In the genomic region with DNA sequence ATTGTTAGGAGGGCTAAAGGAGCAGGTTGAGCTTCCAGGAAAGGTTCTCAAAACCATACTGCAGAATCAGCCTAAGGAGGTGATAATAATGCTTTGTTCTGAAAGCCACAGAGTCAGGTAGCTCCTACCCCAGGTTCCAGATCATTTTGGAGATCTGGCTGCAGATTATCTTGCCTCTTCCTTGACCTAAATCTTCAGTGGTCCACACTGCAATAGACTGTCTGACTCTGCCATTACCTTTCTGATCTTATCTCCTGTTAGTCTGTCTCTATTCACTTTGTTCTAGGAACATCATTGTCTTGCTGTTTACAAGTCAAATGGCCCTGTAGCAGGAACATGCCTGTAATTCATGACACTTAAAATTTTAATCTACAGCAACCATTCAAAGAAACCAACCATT, we compare ENCODE assay signal across 28 cellular contexts.
"Had no signal": no experiment of that assay in that cellular context is flagged by ENCODE, and none has a peak within 500 bp of the region (broad histone marks: within the 10 kb centered on the region; RNA-seq: fewer than 3 reads in every experiment).

No MANE protein-coding gene starts in this region.

- H3K27me3 ChIP-seq: esophagus squamous epithelium, neutrophil, right atrium auricular region, stomach, thyroid gland had no signal

- DNase-seq: cortex of kidney; effector memory CD8-positive, alpha-beta T cell; erythroblast; esophagus squamous epithelium; hypothalamus; immature natural killer cell; left ventricle myocardium superior; lower lobe of right lung; natural killer cell; stimulated activated CD4-positive, alpha-beta T cell treated with anti-CD3 and anti-CD28 coated beads, Interleukin-12 subunit alpha, Interleukin-12 subunit beta, amount 100 ng/mL, for 4 hours; stimulated activated CD4-positive, alpha-beta T cell treated with anti-CD3 and anti-CD28 coated beads, Interleukin-1b, Interleukin-23, amount 100 ng/mL, for 48 hours; stimulated activated CD4-positive, alpha-beta T cell treated with anti-CD3 and anti-CD28 coated beads, Interleukin-4, amount 100 ng/mL, for 1 hour; stimulated activated CD8-positive, alpha-beta memory T cell treated with anti-CD3 and anti-CD28 coated beads, Interleukin-4, amount 100 ng/mL, for 48 hours; stimulated activated naive CD4-positive, alpha-beta T cell; stomach; thyroid gland had no signal

- H3K9me3 Mint-ChIP-seq: effector memory CD8-positive, alpha-beta T cell; immature natural killer cell; natural killer cell had no signal

- H3K4me3 ChIP-seq: esophagus squamous epithelium, lower lobe of right lung, prostate gland, right atrium auricular region, smooth muscle cell, stomach, thyroid gland had no signal

- H3K4me1 Mint-ChIP-seq: neural crest cell had no signal

- H3K9me3 ChIP-seq: esophagus squamous epithelium, lower lobe of right lung, neutrophil, prostate gland, right atrium auricular region, stomach, thyroid gland had no signal

- H3K36me3 Mint-ChIP-seq: natural killer cell had no signal

- H3K27ac ChIP-seq: esophagus squamous epithelium, lower lobe of right lung, neutrophil, parathyroid adenoma, prostate gland, right atrium auricular region, stomach, thyroid gland had no signal

- FAIRE-seq: endometrium, frontal cortex, keratinocyte, urothelium cell line had no signal

- H3K27ac Mint-ChIP-seq: natural killer cell, type B pancreatic cell had no signal

- H3K4me3 Mint-ChIP-seq: effector memory CD8-positive, alpha-beta T cell; immature natural killer cell; natural killer cell; neural crest cell; type B pancreatic cell had no signal

- ATAC-seq: effector memory CD8-positive, alpha-beta T cell; left ventricle myocardium superior; lower lobe of right lung; natural killer cell; sciatic nerve had no signal

- H3K4me1 ChIP-seq: esophagus squamous epithelium, lower lobe of right lung, parathyroid adenoma, right atrium auricular region, stomach, thyroid gland had no signal

- H3K27me3 Mint-ChIP-seq: effector memory CD8-positive, alpha-beta T cell; type B pancreatic cell had no signal

- H3K36me3 ChIP-seq: esophagus squamous epithelium, lower lobe of right lung, neutrophil, prostate gland, right atrium auricular region, stomach, thyroid gland had no signal
